In genomic region chr9:130965680-130966079, GRCh38 we compare ENCODE assay signal across 17 cellular contexts. TPM values are rescaled to one million over a fixed set of nuclear protein-coding genes. Genes with fewer than 3 reads are reported as not detected.
A peak's percentile ranks its signal among the peaks of the same experiment; 100 is the strongest.
DNase-seq lines count a peak whose midpoint lies in the region; ATAC-seq and TF ChIP-seq lines count a peak whose summit lies in the region.
"Had no signal": no experiment of that assay in that cellular context is flagged by ENCODE, and none has a peak within 500 bp of the region (broad histone marks: within the 10 kb centered on the region; RNA-seq: fewer than 3 reads in every experiment).

No MANE protein-coding gene starts in this region.

- H3K9me3 ChIP-seq in heart left ventricle (peaks cover 0 to 12% (median 0%) of the 10 kb centered on the region in 12 donors), right cardiac atrium (ENCODE audit: control insufficient read depth, low read length) (no peaks in the 10 kb centered on the region), heart right ventricle (peaks cover 0 to 15% (median 0%) of the 10 kb centered on the region in 11 donors), tibial artery (no peaks in the 10 kb centered on the region)

- H3K36me3 ChIP-seq in heart left ventricle (no peaks in the 10 kb centered on the region), heart right ventricle (no peaks in the 10 kb centered on the region), tibial artery (no peaks in the 10 kb centered on the region)

- H3K27ac ChIP-seq in heart left ventricle (peak overlapping the region in 2 of 12 donors; percentile 20 to 57), right cardiac atrium (ENCODE audit: low read length) (no peak overlapping the region), heart right ventricle (peak overlapping the region in 1 of 10 donors; percentile 45), tibial artery (no peak overlapping the region), foreskin keratinocyte (no peak overlapping the region)

- 50 to 57% (median 53%) methylated on average over 7 of the region's 7 CpGs for WGBS in heart left ventricle, 4 donors
- WGBS in right cardiac atrium = 59% methylated on average over 7 of the region's 7 CpGs
- 43 to 55% methylated on average over 7 of the region's 7 CpGs for WGBS in heart right ventricle, 2 donors

- no peak for TF ChIP-seq CTCF in heart left ventricle (IDR thresholded peaks at IDR 0.05)
- no peak for TF ChIP-seq CTCF in heart right ventricle (IDR thresholded peaks at IDR 0.05)
- TF ChIP-seq CTCF in tibial artery (IDR thresholded peaks at IDR 0.05) = no peak
- no peak for TF ChIP-seq CTCF in foreskin keratinocyte (conservative IDR thresholded peaks at IDR 0.05)

- ATAC-seq in heart left ventricle = peak in 3 of 4 donors; percentile 36 to 78 (median 70)
- no peak for ATAC-seq in right cardiac atrium
- peak in 5 of 8 donors; percentile 24 to 63 (median 58) for ATAC-seq in heart right ventricle
- ATAC-seq in foreskin keratinocyte = no peak
- ATAC-seq: GM23338 had no signal

- no peak overlapping the region for H3K4me3 ChIP-seq in heart left ventricle
- H3K4me3 ChIP-seq in right cardiac atrium (ENCODE audit: low read length) = no peak overlapping the region
- H3K4me3 ChIP-seq in heart right ventricle = no peak overlapping the region
- H3K4me3 ChIP-seq in tibial artery = no peak overlapping the region
- H3K4me3 ChIP-seq: GM23338 had no signal

- no peak for TF ChIP-seq POLR2A in heart left ventricle (IDR thresholded peaks at IDR 0.05)

- peak in 1 of 5 donors; percentile 57 for DNase-seq in heart left ventricle
- no peak for DNase-seq in right cardiac atrium
- DNase-seq in RPMI7951 (ENCODE audit: low read depth) = peak; percentile 58
- no peak for DNase-seq in heart right ventricle
- DNase-seq in tibial artery = no peak
- no peak for DNase-seq in NCI-H524 treated with DMSO at 0.1 percent for 48 hours (lab: John Stamatoyannopoulos, UW)
- no peak for DNase-seq in foreskin keratinocyte
- DNase-seq: C1 segment of cervical spinal cord; Calu3; CD4-positive, alpha-beta memory T cell; COR-L47; DMS53; DMS79 treated with DMSO at 0.1 percent for 48 hours; GF-D8; H7; HCEC 1CT had no signal

- H3K4me1 ChIP-seq in heart left ventricle = peaks cover 0 to 14% (median 0%) of the 10 kb centered on the region in 12 donors
- H3K4me1 ChIP-seq in right cardiac atrium (ENCODE audit: control insufficient read depth, insufficient read depth, low read length) = peaks cover 3% of the 10 kb centered on the region
- peaks cover 0 to 12% (median 5%) of the 10 kb centered on the region in 9 donors for H3K4me1 ChIP-seq in heart right ventricle
- peaks cover 0 to 13% (median 9%) of the 10 kb centered on the region in 4 donors for H3K4me1 ChIP-seq in tibial artery
- H3K4me1 ChIP-seq in foreskin keratinocyte = peaks cover 12% of the 10 kb centered on the region

- intact Hi-C loops in heart left ventricle (cut with DNase I) (no loop called here), right cardiac atrium (cut with DNase I) (no loop called here), heart right ventricle (cut with DNase I) (no loop called here), tibial artery (cut with DNase I; ENCODE audit: low total_unique reads) (no loop called here)

- no peaks in the 10 kb centered on the region for H3K27me3 ChIP-seq in heart left ventricle
- no peaks in the 10 kb centered on the region for H3K27me3 ChIP-seq in right cardiac atrium (ENCODE audit: control insufficient read depth, insufficient read depth)
- H3K27me3 ChIP-seq in heart right ventricle = peaks cover 0 to 3% (median 0%) of the 10 kb centered on the region in 7 donors
- no peaks in the 10 kb centered on the region for H3K27me3 ChIP-seq in tibial artery
- no peaks in the 10 kb centered on the region for H3K27me3 ChIP-seq in foreskin keratinocyte

RNA-seq across cellular contexts. Expression of gene FIBCD1, which starts 26.6 kb away (rescaled TPM):
- total RNA-seq in heart left ventricle = 1 to 10 TPM in 4 of 9 donors, under 1 TPM in 3, not detected in 2; 0.24 to 2.3 (median 1.1) TPM
- 1 to 10 TPM; 2.9 to 3.9 TPM for polyA plus RNA-seq in heart left ventricle
- total RNA-seq in right cardiac atrium = 1 to 10 TPM in 1 of 4 donors, under 1 TPM in 3; 0.20 to 2.2 (median 0.35) TPM
- 1.2 TPM for polyA plus RNA-seq in right cardiac atrium
- 15.6 and 16.9 TPM in 2 replicates for total RNA-seq in RPMI7951 (2014; rRNA removed; shearing (Covaris generic))
- total RNA-seq in heart right ventricle = 1 to 10 TPM in 4 of 10 donors, under 1 TPM in 6; 0.16 to 5.8 (median 0.74) TPM
- polyA plus RNA-seq in heart right ventricle = 1 to 10 TPM; 2.0 to 3.9 TPM
- total RNA-seq in foreskin keratinocyte = 1.2 and 2.7 TPM in 2 replicates
- 2.6 and 3.4 TPM in 2 replicates for polyA plus RNA-seq in foreskin keratinocyte
- total RNA-seq: CD4-positive, alpha-beta memory T cell had no signal
- polyA plus RNA-seq: CD4-positive, alpha-beta memory T cell had no signal

RNA-seq across cellular contexts. Expression of gene LAMC3, which starts 43.3 kb away (rescaled TPM):
- total RNA-seq in heart left ventricle (1 to 10 TPM in 3 of 9 donors, under 1 TPM in 6; 0.11 to 1.8 (median 0.69) TPM), right cardiac atrium (1 to 10 TPM in 3 of 4 donors, under 1 TPM in 1; 0.51 to 2.6 (median 1.5) TPM), heart right ventricle (1 to 10 TPM in 2 of 10 donors, under 1 TPM in 7, not detected in 1; 0.11 to 5.4 (median 0.30) TPM), foreskin keratinocyte (0.03 TPM in 1 of 2 replicates, not detected in the other)
- polyA plus RNA-seq in heart left ventricle (under 1 TPM; 0.27 to 0.67 TPM), right cardiac atrium (1.4 TPM), heart right ventricle (under 1 TPM; 0.07 to 0.67 TPM), foreskin keratinocyte (not detected in 2 replicates)
- total RNA-seq in RPMI7951 (2014; rRNA removed; shearing (Covaris generic)) = 0.20 TPM in 1 of 2 replicates, not detected in the other
- total RNA-seq: Calu3 had no signal
- polyA plus RNA-seq: CD4-positive, alpha-beta memory T cell had no signal

Comparison
In these comparisons a context has a peak if more than half of its experiments do, and no peak if none do; other contexts are left out.
1. ATAC-seq: peak in heart left ventricle (3 of 4) and heart right ventricle (5 of 8); none in right cardiac atrium (0 of 2) and foreskin keratinocyte (single experiment).